ENCODE assay signal across 29 cellular contexts in genomic region chr13:94704347-94705080, GRCh38. TPM values are rescaled to one million over a fixed set of nuclear protein-coding genes. Genes with fewer than 3 reads are reported as not detected.
A peak's percentile ranks its signal among the peaks of the same experiment; 100 is the strongest.
DNase-seq lines count a peak whose midpoint lies in the region; ATAC-seq and TF ChIP-seq lines count a peak whose summit lies in the region.
"Had no signal": no experiment of that assay in that cellular context is flagged by ENCODE, and none has a peak within 500 bp of the region (broad histone marks: within the 10 kb centered on the region; RNA-seq: fewer than 3 reads in every experiment).

No MANE protein-coding gene starts in this region.

- CTCF ChIA-PET in activated naive CD4-positive, alpha-beta T cell treated with anti-CD3 and anti-CD28 coated beads, Interleukin-2, amount 10 ng/mL, durations not matched to agents 7 days and 5 days (lab: Charles Lee) = interaction anchor here (0.9 kb wide), 1 partner anchor 11 kb away, joined by 3 read pairs; no protein-coding TSS in a partner anchor

- H3K36me3 Mint-ChIP-seq in activated naive CD4-positive, alpha-beta T cell treated with anti-CD3 and anti-CD28 coated beads, Interleukin-2, amount 10 ng/mL, durations not matched to agents 7 days and 5 days = peaks cover 4% of the 10 kb centered on the region
- H3K36me3 Mint-ChIP-seq in activated T-helper 1 cell treated with anti-CD3 and anti-CD28 coated beads, Interleukin-12 subunit alpha, Interleukin-12 subunit beta, Interleukin-2, Interleukin-4 antibody, amounts not matched to agents 30 ng/mL and 10 ng/mL and 1 ng/mL, durations not matched to agents 14 hours and 24 hours and 36 hours (ENCODE audit: low read depth) = peaks cover 7% of the 10 kb centered on the region
- H3K36me3 Mint-ChIP-seq in type B pancreatic cell = no peaks in the 10 kb centered on the region
- H3K36me3 Mint-ChIP-seq: mesothelial cell of epicardium had no signal

- no peaks in the 10 kb centered on the region for H3K9me3 Mint-ChIP-seq in activated naive CD4-positive, alpha-beta T cell treated with anti-CD3 and anti-CD28 coated beads, Interleukin-2, amount 10 ng/mL, durations not matched to agents 7 days and 5 days
- H3K9me3 Mint-ChIP-seq in activated T-helper 1 cell treated with anti-CD3 and anti-CD28 coated beads, Interleukin-12 subunit alpha, Interleukin-12 subunit beta, Interleukin-2, Interleukin-4 antibody, amounts not matched to agents 30 ng/mL and 10 ng/mL and 1 ng/mL, durations not matched to agents 14 hours and 24 hours and 36 hours = peaks cover 5% of the 10 kb centered on the region
- H3K9me3 Mint-ChIP-seq in type B pancreatic cell = peaks cover 4% of the 10 kb centered on the region
- H3K9me3 Mint-ChIP-seq: activated CD4-positive, alpha-beta T cell treated with anti-CD3 and anti-CD28 coated beads, Interleukin-2, amount 10 ng/mL, durations not matched to agents 7 days and 5 days; mesothelial cell of epicardium had no signal

- ATAC-seq in GM18502 (IDR thresholded peaks at IDR 0.05; ENCODE audit: poor library complexity, unreplicated experiment) (no peak), HG02588 (IDR thresholded peaks at IDR 0.05; ENCODE audit: unreplicated experiment) (no peak)
- ATAC-seq: activated T-helper 17 cell treated with anti-CD3 and anti-CD28 coated beads, Interleukin-2, amount 50 U/mL, for 72 hours; body of pancreas; heart left ventricle; naive thymus-derived CD4-positive, alpha-beta T cell; pancreas had no signal

- no peak for DNase-seq in activated naive CD4-positive, alpha-beta T cell treated with anti-CD3 and anti-CD28 coated beads, Interleukin-2, amount 10 ng/mL, durations not matched to agents 7 days and 5 days
- no peak for DNase-seq in activated naive CD4-positive, alpha-beta T cell treated with Interleukin-2 at 50 U/mL for 16 hours
- no peak for DNase-seq in activated T-helper 1 cell treated with anti-CD3 and anti-CD28 coated beads, Interleukin-12 subunit alpha, Interleukin-12 subunit beta, Interleukin-2, Interleukin-4 antibody, amounts not matched to agents 30 ng/mL and 10 ng/mL and 1 ng/mL, durations not matched to agents 14 hours and 24 hours and 36 hours (ENCODE audit: low spot score)
- peak; percentile 59 for DNase-seq in islet precursor cell
- no peak for DNase-seq in type B pancreatic cell (ENCODE audit: extremely low spot score, unreplicated experiment)
- DNase-seq in NCI-H2196 (lab: John Stamatoyannopoulos, UW; ENCODE audit: unreplicated experiment) = no peak
- DNase-seq: activated CD4-positive, alpha-beta T cell treated with anti-CD3 and anti-CD28 coated beads, Interleukin-2, amount 10 ng/mL, durations not matched to agents 7 days and 5 days; AML-193; body of pancreas; CD4-positive, alpha-beta memory T cell; effector CD4-positive, alpha-beta T cell; GF-D8; heart left ventricle; IMR-90; naive thymus-derived CD4-positive, alpha-beta T cell; NCI-H1105 treated with DMSO at 0.1 percent for 48 hours; NCI-H2029; NCI-H2227 treated with DMSO at 0.1 percent for 48 hours; NCI-H69; pancreas; stimulated activated CD4-positive, alpha-beta T cell treated with anti-CD3 and anti-CD28 coated beads, Interleukin-15, amount 100 ng/mL, for 24 hours; stomach; tibial artery; WERI-Rb-1 had no signal

- H3K27ac Mint-ChIP-seq in activated naive CD4-positive, alpha-beta T cell treated with anti-CD3 and anti-CD28 coated beads, Interleukin-2, amount 10 ng/mL, durations not matched to agents 7 days and 5 days = peak overlapping the region; percentile 30
- peak overlapping the region; percentile 61 for H3K27ac Mint-ChIP-seq in activated T-helper 1 cell treated with anti-CD3 and anti-CD28 coated beads, Interleukin-12 subunit alpha, Interleukin-12 subunit beta, Interleukin-2, Interleukin-4 antibody, amounts not matched to agents 30 ng/mL and 10 ng/mL and 1 ng/mL, durations not matched to agents 14 hours and 24 hours and 36 hours
- H3K27ac Mint-ChIP-seq in type B pancreatic cell = peak overlapping the region; percentile 41
- H3K27ac Mint-ChIP-seq: activated T-helper 17 cell treated with anti-CD3 and anti-CD28 coated beads, Interleukin-2, amount 50 U/mL, for 72 hours; CD4-positive, alpha-beta memory T cell; mesothelial cell of epicardium had no signal

- peaks cover 7% of the 10 kb centered on the region for H3K4me1 Mint-ChIP-seq in activated naive CD4-positive, alpha-beta T cell treated with anti-CD3 and anti-CD28 coated beads, Interleukin-2, amount 10 ng/mL, durations not matched to agents 7 days and 5 days
- H3K4me1 Mint-ChIP-seq in activated T-helper 1 cell treated with anti-CD3 and anti-CD28 coated beads, Interleukin-12 subunit alpha, Interleukin-12 subunit beta, Interleukin-2, Interleukin-4 antibody, amounts not matched to agents 30 ng/mL and 10 ng/mL and 1 ng/mL, durations not matched to agents 14 hours and 24 hours and 36 hours (ENCODE audit: low read depth) = peaks cover 4% of the 10 kb centered on the region
- peaks cover 22% of the 10 kb centered on the region for H3K4me1 Mint-ChIP-seq in type B pancreatic cell (ENCODE audit: unreplicated experiment)

- H3K4me3 Mint-ChIP-seq in activated naive CD4-positive, alpha-beta T cell treated with anti-CD3 and anti-CD28 coated beads, Interleukin-2, amount 10 ng/mL, durations not matched to agents 7 days and 5 days = no peak overlapping the region
- no peak overlapping the region for H3K4me3 Mint-ChIP-seq in activated T-helper 1 cell treated with anti-CD3 and anti-CD28 coated beads, Interleukin-12 subunit alpha, Interleukin-12 subunit beta, Interleukin-2, Interleukin-4 antibody, amounts not matched to agents 30 ng/mL and 10 ng/mL and 1 ng/mL, durations not matched to agents 14 hours and 24 hours and 36 hours
- H3K4me3 Mint-ChIP-seq in type B pancreatic cell = peak overlapping the region; percentile 81
- H3K4me3 Mint-ChIP-seq: activated T-helper 17 cell treated with anti-CD3 and anti-CD28 coated beads, Interleukin-2, amount 50 U/mL, for 72 hours; mesothelial cell of epicardium; naive thymus-derived CD4-positive, alpha-beta T cell had no signal

- TF ChIP-seq CTCF in type B pancreatic cell (conservative IDR thresholded peaks at IDR 0.05) = no peak

- peaks cover 99% of the 10 kb centered on the region for H3K27me3 Mint-ChIP-seq in activated naive CD4-positive, alpha-beta T cell treated with anti-CD3 and anti-CD28 coated beads, Interleukin-2, amount 10 ng/mL, durations not matched to agents 7 days and 5 days
- peaks cover 94% of the 10 kb centered on the region for H3K27me3 Mint-ChIP-seq in activated T-helper 1 cell treated with anti-CD3 and anti-CD28 coated beads, Interleukin-12 subunit alpha, Interleukin-12 subunit beta, Interleukin-2, Interleukin-4 antibody, amounts not matched to agents 30 ng/mL and 10 ng/mL and 1 ng/mL, durations not matched to agents 14 hours and 24 hours and 36 hours (ENCODE audit: insufficient read depth)
- H3K27me3 Mint-ChIP-seq in type B pancreatic cell = peaks cover 100% of the 10 kb centered on the region

- intact Hi-C loops in activated T-helper 1 cell treated with anti-CD3 and anti-CD28 coated beads, Interleukin-12 subunit alpha, Interleukin-12 subunit beta, Interleukin-2, Interleukin-4 antibody, amounts not matched to agents 30 ng/mL and 10 ng/mL and 1 ng/mL, durations not matched to agents 14 hours and 24 hours and 36 hours (cut with micrococcal nuclease) = loop anchor here (2.0 to 10.0 kb wide), 4 partner anchors 44 to 1388 kb away; partner anchors contain the start of genes CLDN10, DZIP1 and HS6ST3

RNA-seq across cellular contexts. Expression of gene SOX21, which starts 7.8 kb away (rescaled TPM):
- total RNA-seq in activated T-helper 1 cell treated with anti-CD3 and anti-CD28 coated beads, Interleukin-12 subunit alpha, Interleukin-12 subunit beta, Interleukin-2, Interleukin-4 antibody, amounts not matched to agents 30 ng/mL and 10 ng/mL and 1 ng/mL, durations not matched to agents 14 hours and 24 hours and 36 hours = not detected in 2 replicates
- 9.6 and 11.4 TPM in 2 replicates for total RNA-seq in type B pancreatic cell (ENCODE audit: low replicate concordance)
- total RNA-seq: activated CD4-positive, alpha-beta T cell treated with anti-CD3 and anti-CD28 coated beads, Interleukin-2, amount 10 ng/mL, durations not matched to agents 7 days and 5 days; activated T-helper 17 cell treated with anti-CD3 and anti-CD28 coated beads, Interleukin-2, amount 50 U/mL, for 72 hours; CD4-positive, alpha-beta memory T cell; heart left ventricle; IMR-90; liver; mesothelial cell of epicardium; naive thymus-derived CD4-positive, alpha-beta T cell had no signal

Comparison
In these comparisons a context has a peak if more than half of its experiments do, and no peak if none do; other contexts are left out.
1. RNA of gene SOX21, which starts 7.8 kb away (total RNA-seq): 9.6 to 11.4 TPM in type B pancreatic cell; not detected in activated T-helper 1 cell treated with anti-CD3 and anti-CD28 coated beads, Interleukin-12 subunit alpha, Interleukin-12 subunit beta, Interleukin-2, Interleukin-4 antibody, amounts not matched to agents 30 ng/mL and 10 ng/mL and 1 ng/mL, durations not matched to agents 14 hours and 24 hours and 36 hours; every median in the first group is over 10 times any median in the second.
2. Peak in every context shown above with its lines, with median percentiles within 50 percentile points of each other: H3K27ac Mint-ChIP-seq.